ENCODE assay signal across 26 cellular contexts in genomic region chr5:111615054-111615453, GRCh38.
"Had no signal": no experiment of that assay in that cellular context is flagged by ENCODE, and none has a peak within 500 bp of the region (broad histone marks: within the 10 kb centered on the region; RNA-seq: fewer than 3 reads in every experiment).

No MANE protein-coding gene starts in this region.

- H3K9me3 ChIP-seq: ascending aorta, SJCRH30 had no signal

- H3K36me3 ChIP-seq: ascending aorta, SJCRH30 had no signal

- FAIRE-seq: TTC549 had no signal

- H3K4me3 ChIP-seq: ascending aorta, SJCRH30, SK-N-MC had no signal

- H3K27ac ChIP-seq: ascending aorta, SJCRH30, SK-N-MC had no signal

- DNase-seq: activated CD4-positive, alpha-beta T cell treated with anti-CD3 and anti-CD28 coated beads, Interleukin-2, amount 10 ng/mL, durations not matched to agents 24 days and 14 days; activated CD4-positive, alpha-beta T cell treated with anti-CD3 and anti-CD28 coated beads, Interleukin-2, amount 50 U/mL, for 4 hours; activated CD8-positive, alpha-beta T cell treated with anti-CD3 and anti-CD28 coated beads for 36 hours; activated effector memory CD4-positive, alpha-beta T cell treated with anti-CD3 and anti-CD28 coated beads, Interleukin-2, amount 50 U/mL, for 16 hours; activated naive CD4-positive, alpha-beta T cell treated with Interleukin-2 at 50 U/mL for 16 hours; activated naive CD8-positive, alpha-beta T cell treated with anti-CD3 and anti-CD28 coated beads, Interleukin-2, amount 10 ng/mL, durations not matched to agents 7 days and 5 days; activated T-cell treated with anti-CD3 and anti-CD28 coated beads, Interleukin-2, amount 50 U/mL, for 1 hour; activated T-cell treated with anti-CD3 and anti-CD28 coated beads, Interleukin-2, amount 50 U/mL, for 72 hours; amygdala; NCI-H1092 treated with DMSO at 0.1 percent for 48 hours; NCI-H1417; NCI-H146; NCI-H187; NCI-H2029 treated with DMSO at 0.1 percent for 48 hours; NCI-H2107; NCI-H2171; NCI-H510A; NCI-H526; NCI-H774; NK-92 treated with Interleukin-12 subunit alpha and Interleukin-12 subunit beta, amount 100 ng/mL, for 24 hours; SHP77; SJCRH30 had no signal

- H3K27me3 ChIP-seq: ascending aorta, SJCRH30 had no signal

- H3K4me1 ChIP-seq: ascending aorta, SJCRH30 had no signal

- ATAC-seq: activated CD8-positive, alpha-beta T cell treated with anti-CD3 and anti-CD28 coated beads for 36 hours; activated T-cell treated with anti-CD3 and anti-CD28 coated beads, Interleukin-2, amount 50 U/mL, for 72 hours; activated T-helper 17 cell treated with anti-CD3 and anti-CD28 coated beads, Interleukin-2, amount 50 U/mL, for 72 hours had no signal
